1 cellular context compared by ENCODE assay signal in genomic region chr2:159140779-159141178, GRCh38.
TF ChIP-seq lines count a peak whose summit lies in the region.

No MANE protein-coding gene starts in this region.

TF ChIP-seq in endothelial cell of umbilical vein, 7 proteins besides CTCF, POLR2A, EP300 and RAD21:
- TF ChIP-seq POLR2AphosphoS5 (IDR thresholded peaks at IDR 0.05; ENCODE audit: insufficient read depth, low read depth, low read length), result peak; percentile 10
